ENCODE assay signal across 9 cellular contexts in the genomic region with DNA sequence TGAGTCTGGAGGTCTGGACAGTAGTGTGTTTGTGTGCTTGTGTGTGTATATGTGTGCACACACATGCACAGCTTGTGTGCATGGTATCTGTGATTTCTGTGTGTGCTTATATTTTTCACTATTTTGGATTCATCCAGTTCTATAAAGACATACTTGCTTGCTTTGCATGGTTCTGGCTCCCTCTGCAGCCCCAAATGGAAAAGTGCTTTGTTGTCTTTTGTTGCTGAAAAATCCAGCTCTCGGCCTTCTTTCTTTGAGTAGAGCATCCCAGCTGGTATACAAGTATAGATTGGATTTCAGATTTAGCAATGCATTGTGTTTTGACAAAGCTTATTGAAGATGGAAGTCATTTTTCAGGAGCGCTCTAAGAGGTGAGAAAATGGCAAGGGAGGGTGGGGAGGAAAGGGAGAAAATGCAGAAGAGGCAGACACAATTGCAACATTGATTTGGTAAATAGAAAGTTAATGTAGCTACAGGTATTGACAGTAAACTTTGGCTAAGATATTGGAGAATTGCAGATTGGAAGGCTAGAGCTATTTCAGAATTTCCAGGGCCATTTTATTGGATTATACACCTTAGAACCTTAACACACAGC.
A peak's percentile ranks its signal among the peaks of the same experiment; 100 is the strongest.
DNase-seq lines count a peak whose midpoint lies in the region; ATAC-seq and TF ChIP-seq lines count a peak whose summit lies in the region.
"Had no signal": no experiment of that assay in that cellular context is flagged by ENCODE, and none has a peak within 500 bp of the region (broad histone marks: within the 10 kb centered on the region; RNA-seq: fewer than 3 reads in every experiment).

No MANE protein-coding gene starts in this region.

- H3K9me3 Mint-ChIP-seq in glutamatergic neuron (ENCODE audit: unreplicated experiment): peaks cover 4% of the 10 kb centered on the region
- peaks cover 0 to 2% (median 0%) of the 10 kb centered on the region in 9 donors for H3K9me3 Mint-ChIP-seq in naive thymus-derived CD8-positive, alpha-beta T cell
- H3K9me3 Mint-ChIP-seq: stimulated activated naive B cell treated with anti-CD40 and anti-IgM and Interleukin-4, amounts not matched to agents 10 μg/mL and 1 μg/mL and 100 μg/mL, for 72 hours had no signal

- H3K4me3 ChIP-seq in Peyer's patch: no peak overlapping the region

- TF ChIP-seq POLR2A in Peyer's patch (IDR thresholded peaks at IDR 0.05): no peak

- no peaks in the 10 kb centered on the region for H3K9me3 ChIP-seq in Peyer's patch

- intact Hi-C loops in sciatic nerve (cut with DNase I): no loop called here

- no peak overlapping the region for H3K4me3 Mint-ChIP-seq in glutamatergic neuron (ENCODE audit: unreplicated experiment)
- H3K4me3 Mint-ChIP-seq in naive thymus-derived CD8-positive, alpha-beta T cell: no peak overlapping the region
- H3K4me3 Mint-ChIP-seq: stimulated activated naive B cell treated with anti-CD40 and anti-IgM and Interleukin-4, amounts not matched to agents 10 μg/mL and 1 μg/mL and 100 μg/mL, for 72 hours had no signal

- H3K27ac ChIP-seq in Peyer's patch: no peak overlapping the region

- no peak overlapping the region for H3K27ac Mint-ChIP-seq in glutamatergic neuron (ENCODE audit: unreplicated experiment)
- no peak overlapping the region for H3K27ac Mint-ChIP-seq in naive thymus-derived CD8-positive, alpha-beta T cell
- H3K27ac Mint-ChIP-seq: stimulated activated naive B cell treated with anti-CD40 and anti-IgM and Interleukin-4, amounts not matched to agents 10 μg/mL and 1 μg/mL and 100 μg/mL, for 72 hours had no signal

- TF ChIP-seq CTCF in Peyer's patch (IDR thresholded peaks at IDR 0.05) (peak in 4 of 6 experiments; percentile 42 to 58 (median 54)), glutamatergic neuron (IDR thresholded peaks at IDR 0.05; ENCODE audit: partially characterized antibody, unreplicated experiment) (peak; percentile 48)

- peak; percentile 57 for DNase-seq in AG20443 (ENCODE audit: low spot score)
- DNase-seq in HK-2 (ENCODE audit: unreplicated experiment): peak; percentile 2
- DNase-seq in Peyer's patch: no peak
- DNase-seq in glutamatergic neuron: peak; percentile 44
- DNase-seq in sciatic nerve (ENCODE audit: low spot score): no peak
- no peak for DNase-seq in naive thymus-derived CD8-positive, alpha-beta T cell
- no peak for DNase-seq in stimulated activated CD4-positive, alpha-beta T cell treated with anti-CD3 and anti-CD28 coated beads, Interleukin-4, amount 100 ng/mL, for 1 hour
- DNase-seq: stimulated activated naive B cell treated with anti-CD40 and anti-IgM and Interleukin-4, amounts not matched to agents 10 μg/mL and 1 μg/mL and 100 μg/mL, for 72 hours had no signal

- no peaks in the 10 kb centered on the region for H3K27me3 ChIP-seq in Peyer's patch

- ATAC-seq in sciatic nerve (peak; percentile 79), GM21825 (IDR thresholded peaks at IDR 0.05; ENCODE audit: unreplicated experiment) (no peak)
- no peak for ATAC-seq in naive thymus-derived CD8-positive, alpha-beta T cell

- POLR2A ChIA-PET in naive thymus-derived CD8-positive, alpha-beta T cell (lab: Charles Lee): no interaction called here

- no peaks in the 10 kb centered on the region for H3K27me3 Mint-ChIP-seq in glutamatergic neuron (ENCODE audit: unreplicated experiment)
- H3K27me3 Mint-ChIP-seq in naive thymus-derived CD8-positive, alpha-beta T cell: no peaks in the 10 kb centered on the region
- H3K27me3 Mint-ChIP-seq: stimulated activated naive B cell treated with anti-CD40 and anti-IgM and Interleukin-4, amounts not matched to agents 10 μg/mL and 1 μg/mL and 100 μg/mL, for 72 hours had no signal

- peaks cover 34% of the 10 kb centered on the region for H3K4me1 Mint-ChIP-seq in glutamatergic neuron (ENCODE audit: low read depth, unreplicated experiment)
- H3K4me1 Mint-ChIP-seq in naive thymus-derived CD8-positive, alpha-beta T cell: no peaks in the 10 kb centered on the region

- no peaks in the 10 kb centered on the region for H3K36me3 Mint-ChIP-seq in glutamatergic neuron (ENCODE audit: unreplicated experiment)
- no peaks in the 10 kb centered on the region for H3K36me3 Mint-ChIP-seq in naive thymus-derived CD8-positive, alpha-beta T cell

- no peaks in the 10 kb centered on the region for H3K4me1 ChIP-seq in Peyer's patch

- H3K36me3 ChIP-seq in Peyer's patch: no peaks in the 10 kb centered on the region

Comparison
In these comparisons a context has a peak if more than half of its experiments do, and no peak if none do; other contexts are left out.
1. DNase-seq: peak in AG20443 (single experiment), HK-2 (single experiment) and glutamatergic neuron (single experiment); none in Peyer's patch (0 of 3), sciatic nerve (single experiment), naive thymus-derived CD8-positive, alpha-beta T cell (0 of 10) and stimulated activated CD4-positive, alpha-beta T cell treated with anti-CD3 and anti-CD28 coated beads, Interleukin-4, amount 100 ng/mL, for 1 hour (single experiment).